In the genomic region with DNA sequence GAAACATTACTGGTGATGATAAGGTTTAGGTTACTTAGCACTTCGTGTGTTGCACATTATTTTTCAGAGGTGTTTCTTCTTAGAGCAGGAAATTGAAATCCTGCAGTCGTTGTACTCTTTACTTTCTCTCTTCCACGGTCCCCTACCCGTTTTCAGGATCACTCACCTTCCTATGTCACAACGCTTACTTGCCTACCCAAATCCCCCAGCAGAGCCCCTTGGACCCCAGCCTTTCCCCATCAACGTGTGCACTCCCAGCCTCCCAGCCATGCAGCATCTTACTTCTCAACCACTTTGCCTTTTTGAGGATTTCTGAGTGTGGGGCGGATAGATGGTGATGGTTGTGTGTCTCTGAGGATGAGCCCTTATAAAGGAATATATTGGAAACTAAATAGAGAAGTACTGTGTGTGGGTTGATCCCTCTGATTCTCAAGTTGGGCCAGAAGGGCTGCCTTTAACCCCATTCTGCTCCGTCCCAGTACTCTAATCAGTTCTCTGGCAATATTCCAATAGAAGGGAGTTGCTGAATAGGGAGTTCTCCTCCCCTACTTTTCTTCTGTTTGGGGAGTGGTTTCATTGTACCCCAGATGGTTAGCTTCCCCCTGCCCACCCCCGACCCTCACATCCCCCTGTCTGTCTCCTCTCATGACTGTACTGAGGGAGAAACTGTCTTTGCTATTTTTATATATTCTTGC, we compare ENCODE assay signal across 8 cellular contexts. TPM values are rescaled to one million over a fixed set of nuclear protein-coding genes. Genes with fewer than 3 reads are reported as not detected.
DNase-seq lines count a peak whose midpoint lies in the region; ATAC-seq and TF ChIP-seq lines count a peak whose summit lies in the region.

No MANE protein-coding gene starts in this region.

- no peak overlapping the region for H3K18ac ChIP-seq in H9 (ENCODE audit: insufficient read length, low read depth, low read length)

- WGBS in H9 (ENCODE audit: extremely low coverage, insufficient read length, low lambda C conversion rate): no CpG with 5 or more reads among the region's 9 CpGs
- 32 to 47% methylated on average over 9 of the region's 9 CpGs for WGBS in heart right ventricle, 2 donors

- H3K27me3 ChIP-seq in H9 (ENCODE audit: insufficient read depth, low read length) (peaks cover 10% of the 10 kb centered on the region; the same call in 1 of the 2 replicates), heart right ventricle (peaks cover 0 to 78% (median 0%) of the 10 kb centered on the region in 7 donors), skeletal muscle satellite cell (ENCODE audit: control insufficient read depth, insufficient read depth, low read length) (no peaks in the 10 kb centered on the region)

- no peak overlapping the region for H2AK5ac ChIP-seq in H9 (ENCODE audit: insufficient read length, low read length)

- no peaks in the 10 kb centered on the region for H3K36me3 ChIP-seq in heart right ventricle
- H3K36me3 ChIP-seq in skeletal muscle satellite cell (ENCODE audit: insufficient read depth, low read length): no peaks in the 10 kb centered on the region

- H4K91ac ChIP-seq in H9 (ENCODE audit: insufficient read length, low read depth, low read length): no peak overlapping the region

- no peak overlapping the region for H3K27ac Mint-ChIP-seq in H9
- peak overlapping the region; percentile 86 for H3K27ac Mint-ChIP-seq in activated T-helper 1 cell treated with anti-CD3 and anti-CD28 coated beads, Interleukin-12 subunit alpha, Interleukin-12 subunit beta, Interleukin-2, Interleukin-4 antibody, amounts not matched to agents 30 ng/mL and 10 ng/mL and 1 ng/mL, durations not matched to agents 14 hours and 24 hours and 36 hours

- peaks cover 57% of the 10 kb centered on the region for H3K27me3 Mint-ChIP-seq in H9 (ENCODE audit: low read depth)
- H3K27me3 Mint-ChIP-seq in activated T-helper 1 cell treated with anti-CD3 and anti-CD28 coated beads, Interleukin-12 subunit alpha, Interleukin-12 subunit beta, Interleukin-2, Interleukin-4 antibody, amounts not matched to agents 30 ng/mL and 10 ng/mL and 1 ng/mL, durations not matched to agents 14 hours and 24 hours and 36 hours (ENCODE audit: insufficient read depth): peaks cover 8% of the 10 kb centered on the region

- H3K4me3 ChIP-seq in heart right ventricle (peak overlapping the region; percentile 14 to 70 (median 58)), skeletal muscle satellite cell (ENCODE audit: low read length) (peak overlapping the region; percentile 70)

- no peak for TF ChIP-seq CTCF in H9 (conservative IDR thresholded peaks at IDR 0.05)
- TF ChIP-seq CTCF in heart right ventricle (IDR thresholded peaks at IDR 0.05): no peak

- no peak overlapping the region for H2BK15ac ChIP-seq in H9 (ENCODE audit: low read depth, low read length)

- H3K9ac ChIP-seq in H9 (ENCODE audit: extremely low read depth, insufficient read length, low read length) (no peak overlapping the region), skeletal muscle satellite cell (ENCODE audit: low read depth, low read length) (peak overlapping the region; percentile 83)

- DNase-seq in H9 (no peak), heart right ventricle (no peak)
- no peak for DNase-seq in activated T-helper 1 cell treated with anti-CD3 and anti-CD28 coated beads, Interleukin-12 subunit alpha, Interleukin-12 subunit beta, Interleukin-2, Interleukin-4 antibody, amounts not matched to agents 30 ng/mL and 10 ng/mL and 1 ng/mL, durations not matched to agents 14 hours and 24 hours and 36 hours (ENCODE audit: low spot score)

- H2BK120ac ChIP-seq in H9 (ENCODE audit: low read depth, low read length, poor library complexity, severe bottlenecking): no peak overlapping the region

- H3T11ph ChIP-seq in H9 (ENCODE audit: low read length): no peak overlapping the region

- H2BK12ac ChIP-seq in H9 (ENCODE audit: insufficient read length, low read depth, low read length): no peak overlapping the region

- ATAC-seq in heart right ventricle: peak in 2 of 8 donors; percentile 31 to 49
- ATAC-seq in HG03378 (IDR thresholded peaks at IDR 0.05; ENCODE audit: unreplicated experiment): no peak
- no peak for ATAC-seq in HG02884 (IDR thresholded peaks at IDR 0.05; ENCODE audit: unreplicated experiment)
- ATAC-seq in GM19463 (IDR thresholded peaks at IDR 0.05; ENCODE audit: unreplicated experiment): no peak
- no peak for ATAC-seq in GM19328 (IDR thresholded peaks at IDR 0.05; ENCODE audit: unreplicated experiment)

- H3K4me2 ChIP-seq in H9 (ENCODE audit: insufficient read depth, insufficient read length, low read length) (peak overlapping the region; percentile 73), skeletal muscle satellite cell (ENCODE audit: low read length) (peak overlapping the region; percentile 84)

- no peaks in the 10 kb centered on the region for H4K20me1 ChIP-seq in H9 (ENCODE audit: control insufficient read depth, insufficient read depth, insufficient read length)

- H3K4me3 Mint-ChIP-seq in H9: peak overlapping the region; percentile 47 to 76
- H3K4me3 Mint-ChIP-seq in activated T-helper 1 cell treated with anti-CD3 and anti-CD28 coated beads, Interleukin-12 subunit alpha, Interleukin-12 subunit beta, Interleukin-2, Interleukin-4 antibody, amounts not matched to agents 30 ng/mL and 10 ng/mL and 1 ng/mL, durations not matched to agents 14 hours and 24 hours and 36 hours: peak overlapping the region; percentile 83

- no peak overlapping the region for H3K14ac ChIP-seq in H9 (ENCODE audit: insufficient read depth, low read length)

- no peaks in the 10 kb centered on the region for H3K9me3 ChIP-seq in H9 (ENCODE audit: control insufficient read depth, low read depth, low read length)
- H3K9me3 ChIP-seq in heart right ventricle: no peaks in the 10 kb centered on the region
- no peaks in the 10 kb centered on the region for H3K9me3 ChIP-seq in skeletal muscle satellite cell (replicated peaks; ENCODE audit: low read length)

- intact Hi-C loops in activated T-helper 1 cell treated with anti-CD3 and anti-CD28 coated beads, Interleukin-12 subunit alpha, Interleukin-12 subunit beta, Interleukin-2, Interleukin-4 antibody, amounts not matched to agents 30 ng/mL and 10 ng/mL and 1 ng/mL, durations not matched to agents 14 hours and 24 hours and 36 hours (cut with micrococcal nuclease): loop anchor here (5.0 kb wide), 1 partner anchor 155 kb away; no protein-coding TSS in a partner anchor
- intact Hi-C loops in heart right ventricle (cut with DNase I): no loop called here

- H3K4me1 Mint-ChIP-seq in H9: peaks cover 7 to 10% of the 10 kb centered on the region in 2 experiments; a peak in 2 of 4 replicates
- peaks cover 34% of the 10 kb centered on the region for H3K4me1 Mint-ChIP-seq in activated T-helper 1 cell treated with anti-CD3 and anti-CD28 coated beads, Interleukin-12 subunit alpha, Interleukin-12 subunit beta, Interleukin-2, Interleukin-4 antibody, amounts not matched to agents 30 ng/mL and 10 ng/mL and 1 ng/mL, durations not matched to agents 14 hours and 24 hours and 36 hours (ENCODE audit: low read depth)

- H3K23ac ChIP-seq in H9 (ENCODE audit: insufficient read length, low read depth, low read length): no peak overlapping the region

- H3K4me1 ChIP-seq in H9 (ENCODE audit: insufficient read depth, low read length) (no peaks in the 10 kb centered on the region), heart right ventricle (peaks cover 0 to 12% (median 0%) of the 10 kb centered on the region in 9 donors), skeletal muscle satellite cell (ENCODE audit: control insufficient read depth, insufficient read depth, low read length) (peaks cover 17% of the 10 kb centered on the region)

- H3K23me2 ChIP-seq in H9 (ENCODE audit: insufficient read length, low read depth, low read length, poor library complexity, severe bottlenecking): peaks cover 8% of the 10 kb centered on the region

- no peak overlapping the region for H4K5ac ChIP-seq in H9 (ENCODE audit: insufficient read length, low read depth, low read length)

- H3K4ac ChIP-seq in H9 (ENCODE audit: low read depth, low read length): no peak overlapping the region

- no peak overlapping the region for H2BK5ac ChIP-seq in H9 (ENCODE audit: insufficient read length, low read length)

- H3K79me2 ChIP-seq in H9 (ENCODE audit: insufficient read depth, low read length): no peaks in the 10 kb centered on the region

- no peak overlapping the region for H2BK20ac ChIP-seq in H9 (ENCODE audit: low read depth, low read length, poor library complexity, severe bottlenecking)

- H4K8ac ChIP-seq in H9 (replicated peaks; ENCODE audit: insufficient read length, low read depth, low read length): no peak overlapping the region

- H3K79me1 ChIP-seq in H9 (ENCODE audit: insufficient read depth, low read depth, low read length, poor library complexity, severe bottlenecking): no peaks in the 10 kb centered on the region

- no peak overlapping the region for H2AFZ ChIP-seq in H9 (ENCODE audit: low read length)

- H3K27ac ChIP-seq in H9 (ENCODE audit: insufficient read length, low read depth, low read length) (no peak overlapping the region), heart right ventricle (peak overlapping the region; percentile 82 to 92 (median 87))

- H3K56ac ChIP-seq in H9 (ENCODE audit: insufficient read length, low read depth, low read length): no peak overlapping the region

- peaks cover 0 to 42% of the 10 kb centered on the region in 2 experiments; a peak in 4 of 5 replicates for H3K9me3 Mint-ChIP-seq in H9
- no peaks in the 10 kb centered on the region for H3K9me3 Mint-ChIP-seq in activated T-helper 1 cell treated with anti-CD3 and anti-CD28 coated beads, Interleukin-12 subunit alpha, Interleukin-12 subunit beta, Interleukin-2, Interleukin-4 antibody, amounts not matched to agents 30 ng/mL and 10 ng/mL and 1 ng/mL, durations not matched to agents 14 hours and 24 hours and 36 hours

- H3K36me3 Mint-ChIP-seq in H9 (ENCODE audit: insufficient read depth in 1 of 3, low read depth in 3 of 3): no peaks in the 10 kb centered on the region; a peak in 1 of 7 replicates
- peaks cover 4% of the 10 kb centered on the region for H3K36me3 Mint-ChIP-seq in activated T-helper 1 cell treated with anti-CD3 and anti-CD28 coated beads, Interleukin-12 subunit alpha, Interleukin-12 subunit beta, Interleukin-2, Interleukin-4 antibody, amounts not matched to agents 30 ng/mL and 10 ng/mL and 1 ng/mL, durations not matched to agents 14 hours and 24 hours and 36 hours (ENCODE audit: low read depth)

RNA-seq across cellular contexts. Expression of a gene that starts 1.6 kb away (rescaled TPM):
- total RNA-seq in H9 (2021) (1.3 and 1.6 TPM in 2 replicates), heart right ventricle (10 to 100 TPM in 1 of 10 donors, 1 to 10 TPM in 9; 2.5 to 10.7 (median 5.1) TPM)
- 5.1 and 6.6 TPM in 2 replicates for total RNA-seq in activated T-helper 1 cell treated with anti-CD3 and anti-CD28 coated beads, Interleukin-12 subunit alpha, Interleukin-12 subunit beta, Interleukin-2, Interleukin-4 antibody, amounts not matched to agents 30 ng/mL and 10 ng/mL and 1 ng/mL, durations not matched to agents 14 hours and 24 hours and 36 hours
- polyA plus RNA-seq in heart right ventricle: 1 to 10 TPM in 1 of 2 donors, under 1 TPM in 1; 0.51 to 2.0 TPM
- total RNA-seq in skeletal muscle satellite cell (2012; rRNA removed): 10.1 and 10.5 TPM in 2 replicates

RNA-seq across cellular contexts. Expression of a gene that starts 49.8 kb away (rescaled TPM):
- total RNA-seq in H9 (2021) (not detected in 2 replicates), heart right ventricle (under 1 TPM in 1 of 10 donors, not detected in 9; 0.45 TPM)
- total RNA-seq in activated T-helper 1 cell treated with anti-CD3 and anti-CD28 coated beads, Interleukin-12 subunit alpha, Interleukin-12 subunit beta, Interleukin-2, Interleukin-4 antibody, amounts not matched to agents 30 ng/mL and 10 ng/mL and 1 ng/mL, durations not matched to agents 14 hours and 24 hours and 36 hours: not detected in 2 replicates
- polyA plus RNA-seq in heart right ventricle: under 1 TPM in 1 of 2 donors, not detected in 1; 0.01 TPM
- not detected in 2 replicates for total RNA-seq in skeletal muscle satellite cell (2012; rRNA removed)

RNA-seq across cellular contexts. Expression of a gene that starts 51.7 kb away (rescaled TPM):
- 10.5 and 11.5 TPM in 2 replicates for total RNA-seq in H9 (2021)
- 30.0 and 30.6 TPM in 2 replicates for total RNA-seq in activated T-helper 1 cell treated with anti-CD3 and anti-CD28 coated beads, Interleukin-12 subunit alpha, Interleukin-12 subunit beta, Interleukin-2, Interleukin-4 antibody, amounts not matched to agents 30 ng/mL and 10 ng/mL and 1 ng/mL, durations not matched to agents 14 hours and 24 hours and 36 hours
- total RNA-seq in heart right ventricle: 10 to 100 TPM; 26.3 to 88.2 (median 36.0) TPM
- 100 to 1,000 TPM in 1 of 2 donors, 10 to 100 TPM in 1; 70.7 to 153 TPM for polyA plus RNA-seq in heart right ventricle
- total RNA-seq in skeletal muscle satellite cell (2012; rRNA removed): 24.9 and 25.6 TPM in 2 replicates
